1 cellular context compared by ENCODE assay signal in genomic region chr14:63203618-63204406, GRCh38.
A peak's percentile ranks its signal among the peaks of the same experiment; 100 is the strongest.
TF ChIP-seq lines count a peak whose summit lies in the region.

No MANE protein-coding gene starts in this region.

TF ChIP-seq in HepG2, 621 proteins besides CTCF, POLR2A, EP300 and RAD21 (continued from another document and continues in another):
- no peak for TF ChIP-seq AKNA (CRISPR knock-in tag; IDR thresholded peaks at IDR 0.05; ENCODE audit: borderline replicate concordance)
- TF ChIP-seq LBX2 (CRISPR knock-in tag; IDR thresholded peaks at IDR 0.05; ENCODE audit: borderline replicate concordance), result no peak
- TF ChIP-seq ELF1 (CRISPR knock-in tag; IDR thresholded peaks at IDR 0.05), result peak; percentile 82
- TF ChIP-seq NFE2L1 (CRISPR knock-in tag; IDR thresholded peaks at IDR 0.05; ENCODE audit: borderline replicate concordance), result no peak
- TF ChIP-seq ZNF776 (CRISPR knock-in tag; IDR thresholded peaks at IDR 0.05), result no peak
- TF ChIP-seq HOXA7 (CRISPR knock-in tag; IDR thresholded peaks at IDR 0.05), result no peak
- no peak for TF ChIP-seq ZNF800 (CRISPR knock-in tag; IDR thresholded peaks at IDR 0.05)
- TF ChIP-seq ZBTB3 (CRISPR knock-in tag; IDR thresholded peaks at IDR 0.05; ENCODE audit: borderline replicate concordance, low read depth), result no peak
- TF ChIP-seq SOX13 (IDR thresholded peaks at IDR 0.05), result no peak
- peak in 1 of 2 experiments; percentile 75; a peak in 2 of 4 replicates for TF ChIP-seq SOX13 (CRISPR knock-in tag; conservative IDR thresholded peaks at IDR 0.05 in 1 of 2, IDR thresholded peaks at IDR 0.05 in 1 of 2)
- TF ChIP-seq TAF1 (CRISPR knock-in tag; IDR thresholded peaks at IDR 0.05), result no peak
- no peak for TF ChIP-seq REXO4 (CRISPR knock-in tag; IDR thresholded peaks at IDR 0.05; ENCODE audit: borderline replicate concordance)
- no peak for TF ChIP-seq PHB2 (IDR thresholded peaks at IDR 0.05; ENCODE audit: partially characterized antibody)
- no peak for TF ChIP-seq MAFK (conservative IDR thresholded peaks at IDR 0.05 in 1 of 2, IDR thresholded peaks at IDR 0.05 in 1 of 2; ENCODE audit: low read length in 2 of 2)
- TF ChIP-seq SIN3A (IDR thresholded peaks at IDR 0.05; ENCODE audit: borderline replicate concordance, low read depth, low read length), result no peak
- no peak for TF ChIP-seq ZNF276 (CRISPR knock-in tag; IDR thresholded peaks at IDR 0.05; ENCODE audit: low read depth)
- TF ChIP-seq ARHGAP35 (CRISPR knock-in tag; IDR thresholded peaks at IDR 0.05; ENCODE audit: borderline replicate concordance), result no peak
- TF ChIP-seq STAG1 (CRISPR knock-in tag; IDR thresholded peaks at IDR 0.05), result peak; percentile 26
- no peak for TF ChIP-seq NONO (IDR thresholded peaks at IDR 0.05)
- no peak for TF ChIP-seq NONO (CRISPR knock-in tag; conservative IDR thresholded peaks at IDR 0.05)
- TF ChIP-seq ADNP (CRISPR knock-in tag; IDR thresholded peaks at IDR 0.05), result no peak
- TF ChIP-seq RORA (CRISPR knock-in tag; IDR thresholded peaks at IDR 0.05), result no peak
- no peak for TF ChIP-seq IKZF5 (CRISPR knock-in tag; IDR thresholded peaks at IDR 0.05)
- no peak for TF ChIP-seq ZNF670 (CRISPR knock-in tag; IDR thresholded peaks at IDR 0.05; ENCODE audit: borderline replicate concordance)
- no peak for TF ChIP-seq ZNF280D (CRISPR knock-in tag; IDR thresholded peaks at IDR 0.05)
- TF ChIP-seq CBX2 (IDR thresholded peaks at IDR 0.05; ENCODE audit: low read depth, low read length), result no peak
- no peak for TF ChIP-seq CBX2 (CRISPR knock-in tag; IDR thresholded peaks at IDR 0.05; ENCODE audit: low read depth)
- no peak for TF ChIP-seq ZNF235 (CRISPR knock-in tag; IDR thresholded peaks at IDR 0.05; ENCODE audit: borderline replicate concordance)
- no peak for TF ChIP-seq ARNT (IDR thresholded peaks at IDR 0.05)
- 0 out of 2 replicates have a peak, but pooled peaks have one; percentile 11 for TF ChIP-seq FOXK1 (CRISPR knock-in tag; IDR thresholded peaks at IDR 0.05; ENCODE audit: borderline replicate concordance, low read depth)
- no peak for TF ChIP-seq MEIS1 (CRISPR knock-in tag; IDR thresholded peaks at IDR 0.05; ENCODE audit: borderline replicate concordance)
- no peak for TF ChIP-seq PTBP1 (IDR thresholded peaks at IDR 0.05; ENCODE audit: low read depth, low read length, poor library complexity, severe bottlenecking)
- TF ChIP-seq ATF6 (CRISPR knock-in tag; conservative IDR thresholded peaks at IDR 0.05), result no peak
- TF ChIP-seq ZBTB7A (CRISPR knock-in tag; IDR thresholded peaks at IDR 0.05), result no peak
- TF ChIP-seq ERF (CRISPR knock-in tag; IDR thresholded peaks at IDR 0.05), result peak; percentile 45; the same call in 1 of the 2 replicates
- TF ChIP-seq RNF2 (conservative IDR thresholded peaks at IDR 0.05; ENCODE audit: low read depth), result 0 out of 2 replicates have a peak, but pooled peaks have one; percentile 27
- TF ChIP-seq HMGXB3 (CRISPR knock-in tag; IDR thresholded peaks at IDR 0.05; ENCODE audit: borderline replicate concordance), result 0 out of 2 replicates have a peak, but pooled peaks have one; percentile 45
- no peak for TF ChIP-seq ZNF44 (CRISPR knock-in tag; IDR thresholded peaks at IDR 0.05)
- TF ChIP-seq HNRNPLL (IDR thresholded peaks at IDR 0.05; ENCODE audit: low read depth, low read length, poor library complexity, severe bottlenecking), result no peak
- TF ChIP-seq ZC3H4 (CRISPR knock-in tag; IDR thresholded peaks at IDR 0.05; ENCODE audit: borderline replicate concordance), result no peak
- 0 out of 2 replicates have a peak, but pooled peaks have one; percentile 32 for TF ChIP-seq ZNF784 (CRISPR knock-in tag; IDR thresholded peaks at IDR 0.05; ENCODE audit: borderline replicate concordance)
